In genomic region chr7:54758702-54759665, GRCh38 we compare ENCODE assay signal across 1 cellular context.
A peak's percentile ranks its signal among the peaks of the same experiment; 100 is the strongest.
TF ChIP-seq lines count a peak whose summit lies in the region.

Gene SEC61G (minus strand): TSS chr7:54759211. CDS start chr7:54757588, 1,623 bp downstream.

TF ChIP-seq in HepG2, 621 proteins besides CTCF, POLR2A, EP300 and RAD21 (continued from another document and continues in another):
- TF ChIP-seq ZBTB42 (CRISPR knock-in tag; IDR thresholded peaks at IDR 0.05), result peak; percentile 30; the same call in 1 of the 2 replicates
- TF ChIP-seq NAIF1 (CRISPR knock-in tag; IDR thresholded peaks at IDR 0.05; ENCODE audit: borderline replicate concordance), result peak; percentile 37; the same call in 1 of the 2 replicates
- TF ChIP-seq HMG20A (CRISPR knock-in tag; IDR thresholded peaks at IDR 0.05; ENCODE audit: borderline replicate concordance), result no peak
- no peak for TF ChIP-seq ATF4 (CRISPR knock-in tag; IDR thresholded peaks at IDR 0.05)
- no peak for TF ChIP-seq ZNF552 (CRISPR knock-in tag; IDR thresholded peaks at IDR 0.05; ENCODE audit: borderline replicate concordance)
- no peak for TF ChIP-seq MLLT10 (CRISPR knock-in tag; IDR thresholded peaks at IDR 0.05)
- no peak for TF ChIP-seq MZF1 (CRISPR knock-in tag; IDR thresholded peaks at IDR 0.05; ENCODE audit: borderline replicate concordance)
- TF ChIP-seq IRF1 (CRISPR knock-in tag; IDR thresholded peaks at IDR 0.05; ENCODE audit: low read depth), result no peak
- 0 out of 2 replicates have a peak, but pooled peaks have one; percentile 4 for TF ChIP-seq ZBTB20 (CRISPR knock-in tag; IDR thresholded peaks at IDR 0.05; ENCODE audit: borderline replicate concordance, low read depth)
- TF ChIP-seq ELF1 (CRISPR knock-in tag; IDR thresholded peaks at IDR 0.05), result peak; percentile 96
- 0 out of 2 replicates have a peak, but pooled peaks have one; percentile 37 for TF ChIP-seq ZSCAN12 (CRISPR knock-in tag; IDR thresholded peaks at IDR 0.05)
- peak; percentile 79; the same call in 1 of the 2 replicates for TF ChIP-seq ZNF691 (CRISPR knock-in tag; IDR thresholded peaks at IDR 0.05; ENCODE audit: borderline replicate concordance, low read depth)
- no peak for TF ChIP-seq PRPF4 (IDR thresholded peaks at IDR 0.05; ENCODE audit: low read depth, low read length, poor library complexity, severe bottlenecking)
- TF ChIP-seq ELF3 (CRISPR knock-in tag; IDR thresholded peaks at IDR 0.05), result peak; percentile 77; the same call in 1 of the 2 replicates
- TF ChIP-seq NCOA2 (CRISPR knock-in tag; IDR thresholded peaks at IDR 0.05), result peak; percentile 25; the same call in 1 of the 2 replicates
- TF ChIP-seq SATB2 (CRISPR knock-in tag; IDR thresholded peaks at IDR 0.05), result peak; percentile 65; the same call in 1 of the 2 replicates
- TF ChIP-seq STAT6 (CRISPR knock-in tag; IDR thresholded peaks at IDR 0.05; ENCODE audit: borderline replicate concordance), result peak; percentile 90; the same call in 1 of the 2 replicates
- TF ChIP-seq ZNF251 (CRISPR knock-in tag; IDR thresholded peaks at IDR 0.05), result 0 out of 2 replicates have a peak, but pooled peaks have one; percentile 23
- TF ChIP-seq ZFAT (CRISPR knock-in tag; conservative IDR thresholded peaks at IDR 0.05), result no peak
- TF ChIP-seq ZNF780A (CRISPR knock-in tag; IDR thresholded peaks at IDR 0.05), result no peak
- no peak for TF ChIP-seq ZBTB39 (CRISPR knock-in tag; IDR thresholded peaks at IDR 0.05)
- no peak for TF ChIP-seq ZSCAN5A (CRISPR knock-in tag; IDR thresholded peaks at IDR 0.05; ENCODE audit: borderline replicate concordance)
- peak; percentile 93 for TF ChIP-seq KMT2A (CRISPR knock-in tag; IDR thresholded peaks at IDR 0.05)
- peak; percentile 90 for TF ChIP-seq GMEB1 (CRISPR knock-in tag; IDR thresholded peaks at IDR 0.05; ENCODE audit: borderline replicate concordance)
- peak; percentile 71; the same call in 1 of the 2 replicates for TF ChIP-seq ZXDC (CRISPR knock-in tag; IDR thresholded peaks at IDR 0.05)
- TF ChIP-seq SMC3 (IDR thresholded peaks at IDR 0.05; ENCODE audit: low read length), result no peak
- TF ChIP-seq PRDM4 (CRISPR knock-in tag; IDR thresholded peaks at IDR 0.05; ENCODE audit: borderline replicate concordance), result no peak
- TF ChIP-seq PTBP1 (IDR thresholded peaks at IDR 0.05; ENCODE audit: low read depth, low read length, poor library complexity, severe bottlenecking), result no peak
- TF ChIP-seq ZNF839 (CRISPR knock-in tag; IDR thresholded peaks at IDR 0.05; ENCODE audit: borderline replicate concordance), result 0 out of 2 replicates have a peak, but pooled peaks have one; percentile 46
- no peak for TF ChIP-seq NFIB (CRISPR knock-in tag; IDR thresholded peaks at IDR 0.05; ENCODE audit: borderline replicate concordance)
- TF ChIP-seq ZNF619 (CRISPR knock-in tag; IDR thresholded peaks at IDR 0.05), result peak; percentile 78; the same call in 1 of the 2 replicates
- TF ChIP-seq RCOR2 (CRISPR knock-in tag; IDR thresholded peaks at IDR 0.05), result no peak
- TF ChIP-seq DR1 (CRISPR knock-in tag; IDR thresholded peaks at IDR 0.05), result peak; percentile 82
- TF ChIP-seq FOXA1 (IDR thresholded peaks at IDR 0.05), result no peak
- no peak for TF ChIP-seq FOXA1 (CRISPR knock-in tag; IDR thresholded peaks at IDR 0.05)
- no peak for TF ChIP-seq ZNF549 (CRISPR knock-in tag; IDR thresholded peaks at IDR 0.05)
- no peak for TF ChIP-seq IKZF1 (IDR thresholded peaks at IDR 0.05)
- no peak for TF ChIP-seq ZNF282 (IDR thresholded peaks at IDR 0.05; ENCODE audit: partially characterized antibody)
- no peak for TF ChIP-seq MAFK (conservative IDR thresholded peaks at IDR 0.05 in 1 of 2, IDR thresholded peaks at IDR 0.05 in 1 of 2; ENCODE audit: low read length in 2 of 2)
- TF ChIP-seq ZNF224 (CRISPR knock-in tag; IDR thresholded peaks at IDR 0.05), result peak; percentile 92; the same call in 1 of the 2 replicates
- TF ChIP-seq EZH2 (conservative IDR thresholded peaks at IDR 0.05; ENCODE audit: low read depth, low read length), result no peak
- no peak for TF ChIP-seq NPAS2 (CRISPR knock-in tag; IDR thresholded peaks at IDR 0.05; ENCODE audit: borderline replicate concordance)
- TF ChIP-seq ETV6 (CRISPR knock-in tag; conservative IDR thresholded peaks at IDR 0.05), result no peak; the same call in 1 of the 2 replicates
- TF ChIP-seq ZNF597 (CRISPR knock-in tag; IDR thresholded peaks at IDR 0.05), result no peak
- peak; percentile 58; the same call in 1 of the 2 replicates for TF ChIP-seq CREB3 (CRISPR knock-in tag; IDR thresholded peaks at IDR 0.05)
- TF ChIP-seq ZNF317 (CRISPR knock-in tag; IDR thresholded peaks at IDR 0.05), result peak; percentile 65
- peak; percentile 85; the same call in 1 of the 2 replicates for TF ChIP-seq ZBTB7A (CRISPR knock-in tag; IDR thresholded peaks at IDR 0.05)
- no peak for TF ChIP-seq CCDC6 (CRISPR knock-in tag; IDR thresholded peaks at IDR 0.05)
